Comparison of ENCODE assay signal across 7 cellular contexts in genomic region chr2:95681158-95681557, GRCh38.
DNase-seq lines count a peak whose midpoint lies in the region; FAIRE-seq and TF ChIP-seq lines count a peak whose summit lies in the region.
"Not testable (repeated sequence)": the region's sequence is repeated elsewhere in the genome, so short reads cannot be mapped to it uniquely, and the experiment has no call there.

No MANE protein-coding gene starts in this region.

- H3K79me2 ChIP-seq in GM23248 (ENCODE audit: insufficient read depth); astrocyte (ENCODE audit: insufficient read depth, low read length); endothelial cell of umbilical vein (ENCODE audit: control insufficient read depth, insufficient read depth, low read length): not testable (repeated sequence)

- H3K4me3 ChIP-seq in GM23248; astrocyte (ENCODE audit: insufficient read depth, low read depth, low read length); endothelial cell of umbilical vein (replicated peaks in 1 of 3; ENCODE audit: insufficient read depth in 1 of 3, low read depth in 1 of 3, low read length in 3 of 3); fibroblast of pulmonary artery (replicated peaks; ENCODE audit: low read depth, low read length); left ventricle myocardium inferior; thyroid gland (replicated peaks in 1 of 3): not testable (repeated sequence)

- DNase-seq in GM23248: peak; percentile 45
- DNase-seq in NCI-H226: peak; percentile 30
- not testable (repeated sequence) for DNase-seq in astrocyte (ENCODE audit: low read depth); endothelial cell of umbilical vein (ENCODE audit: low read depth, low spot score); left ventricle myocardium inferior; thyroid gland
- peak; percentile 14 for DNase-seq in fibroblast of pulmonary artery (ENCODE audit: low read depth)

- not testable (repeated sequence) for H3K27me3 ChIP-seq in GM23248 (replicated peaks; ENCODE audit: insufficient read depth); astrocyte (ENCODE audit: insufficient read depth, low read length); endothelial cell of umbilical vein (ENCODE audit: control insufficient read depth in 2 of 2, insufficient read depth in 2 of 2, low read length in 2 of 2); left ventricle myocardium inferior (ENCODE audit: low read depth); thyroid gland

- FAIRE-seq in astrocyte (lab: Jason Lieb, UNC): not testable (repeated sequence)
- FAIRE-seq in endothelial cell of umbilical vein (lab: Jason Lieb, UNC): peak; percentile 59

- not testable (repeated sequence) for H3K9me3 ChIP-seq in GM23248 (ENCODE audit: low read depth); astrocyte (ENCODE audit: insufficient read depth, low read depth, low read length); endothelial cell of umbilical vein (replicated peaks; ENCODE audit: control insufficient read depth, insufficient read depth, low read length); left ventricle myocardium inferior (replicated peaks); thyroid gland

- not testable (repeated sequence) for H3K9me2 ChIP-seq in GM23248 (ENCODE audit: insufficient read depth)

- peaks cover 31% of the 10 kb centered on the region for H3K27me3 Mint-ChIP-seq in astrocyte (ENCODE audit: low read depth, unreplicated experiment)

- H3F3A ChIP-seq in GM23248 (ENCODE audit: insufficient read depth): peaks cover 18% of the 10 kb centered on the region

- not testable (repeated sequence) for H3K9me3 Mint-ChIP-seq in astrocyte (ENCODE audit: unreplicated experiment)

- H3K36me3 ChIP-seq in GM23248 (ENCODE audit: low read depth); astrocyte (ENCODE audit: insufficient read depth, low read length); endothelial cell of umbilical vein (ENCODE audit: control insufficient read depth in 2 of 2, extremely low read depth in 1 of 2, insufficient read depth in 2 of 2, low read length in 2 of 2); left ventricle myocardium inferior; thyroid gland: not testable (repeated sequence)

- H3K27ac ChIP-seq in GM23248; astrocyte (ENCODE audit: low read depth, low read length); endothelial cell of umbilical vein (ENCODE audit: insufficient read depth, low read depth, low read length): not testable (repeated sequence)
- H3K27ac ChIP-seq in left ventricle myocardium inferior (replicated peaks) (peak overlapping the region; percentile 51), thyroid gland (peak overlapping the region; percentile 94 to 97 (median 95))

- peaks cover 26% of the 10 kb centered on the region for H3K4me1 ChIP-seq in GM23248 (ENCODE audit: insufficient read depth)
- peaks cover 19% of the 10 kb centered on the region for H3K4me1 ChIP-seq in astrocyte (ENCODE audit: insufficient read depth, low read length)
- not testable (repeated sequence) for H3K4me1 ChIP-seq in endothelial cell of umbilical vein (ENCODE audit: control insufficient read depth, extremely low read depth, insufficient read depth, low read length)
- peaks cover 24% of the 10 kb centered on the region for H3K4me1 ChIP-seq in left ventricle myocardium inferior
- peaks cover 31 to 46% of the 10 kb centered on the region in 2 donors for H3K4me1 ChIP-seq in thyroid gland

- CTCF ChIA-PET in endothelial cell of umbilical vein (lab: Charles Lee): not testable (repeated sequence)

- not testable (repeated sequence) for H4K20me1 ChIP-seq in GM23248 (ENCODE audit: insufficient read depth); astrocyte (ENCODE audit: insufficient read depth, low read length); endothelial cell of umbilical vein (replicated peaks; ENCODE audit: control insufficient read depth, extremely low read depth, insufficient read depth, low read length)

- not testable (repeated sequence) for TF ChIP-seq CTCF in astrocyte (IDR thresholded peaks at IDR 0.05; ENCODE audit: insufficient read depth, low read depth, low read length); endothelial cell of umbilical vein (IDR thresholded peaks at IDR 0.05; ENCODE audit: extremely low read depth in 1 of 2, insufficient read depth in 1 of 2, low read depth in 1 of 2, low read length in 2 of 2); fibroblast of pulmonary artery (IDR thresholded peaks at IDR 0.05; ENCODE audit: low read length, missing control alignments); left ventricle myocardium inferior (IDR thresholded peaks at IDR 0.05; ENCODE audit: borderline replicate concordance); thyroid gland (IDR thresholded peaks at IDR 0.05)

- H3K4me3 Mint-ChIP-seq in astrocyte (ENCODE audit: unreplicated experiment): not testable (repeated sequence)

- not testable (repeated sequence) for H3K4me1 Mint-ChIP-seq in astrocyte (ENCODE audit: low read depth, unreplicated experiment)

- not testable (repeated sequence) for H3K36me3 Mint-ChIP-seq in astrocyte (ENCODE audit: low read depth, unreplicated experiment)

- dilution Hi-C loops in endothelial cell of umbilical vein (cut with MboI; ENCODE audit: extremely low pct_ligation_motif_present, low sequenced_read_pairs): not testable (repeated sequence)

- H2AFZ ChIP-seq in GM23248; astrocyte (ENCODE audit: low read depth, low read length); endothelial cell of umbilical vein (ENCODE audit: low read depth, low read length): not testable (repeated sequence)

- TF ChIP-seq POLR2A in endothelial cell of umbilical vein (IDR thresholded peaks at IDR 0.05; ENCODE audit: low read depth, low read length); thyroid gland (IDR thresholded peaks at IDR 0.05): not testable (repeated sequence)

- peak overlapping the region; percentile 14 for H3K27ac Mint-ChIP-seq in astrocyte (ENCODE audit: unreplicated experiment)

- not testable (repeated sequence) for H3K4me2 ChIP-seq in GM23248 (ENCODE audit: unreplicated experiment); astrocyte (ENCODE audit: low read length); endothelial cell of umbilical vein (ENCODE audit: insufficient read depth, low read length)

- in situ Hi-C loops in GM23248 (cut with MboI): not testable (repeated sequence)

- not testable (repeated sequence) for H3K9me1 ChIP-seq in endothelial cell of umbilical vein (replicated peaks; ENCODE audit: control insufficient read depth, extremely low read depth, insufficient read depth, low read length)

- WGBS in GM23248 (ENCODE audit: low coverage in 1 of 2, low lambda C conversion rate in 2 of 2, missing lambda C conversion rate in 2 of 2), 2 experiments: 100% methylated on average over 1 of the region's 1 CpG
- WGBS in thyroid gland, 2 donors: 89 to 100% methylated on average over 1 of the region's 1 CpG

- intact Hi-C loops in endothelial cell of umbilical vein (cut with micrococcal nuclease); left ventricle myocardium inferior (cut with micrococcal nuclease); thyroid gland (cut with DNase I): not testable (repeated sequence)

- POLR2A ChIA-PET in endothelial cell of umbilical vein (lab: Charles Lee): not testable (repeated sequence)

- not testable (repeated sequence) for BruUV-seq in endothelial cell of umbilical vein (replicated peaks; lab: Mats Ljungman, UMichigan)

- not testable (repeated sequence) for H3K9ac ChIP-seq in GM23248; astrocyte (ENCODE audit: low read length); endothelial cell of umbilical vein (replicated peaks; ENCODE audit: extremely low read depth, insufficient read depth, low read length)
